Comparison of ENCODE assay signal across 33 cellular contexts in genomic region chrX:42089014-42089413, GRCh38.
"Had no signal": no experiment of that assay in that cellular context is flagged by ENCODE, and none has a peak within 500 bp of the region (broad histone marks: within the 10 kb centered on the region; RNA-seq: fewer than 3 reads in every experiment).

No MANE protein-coding gene starts in this region.

- H2AFZ ChIP-seq: hepatocyte had no signal

- H3K4me2 ChIP-seq: hepatocyte had no signal

- H3K9me3 Mint-ChIP-seq: activated CD4-positive, alpha-beta memory T cell treated with anti-CD3 and anti-CD28 coated beads, Interleukin-2, amount 10 ng/mL, durations not matched to agents 7 days and 5 days; activated CD4-positive, alpha-beta T cell treated with anti-CD3 and anti-CD28 coated beads, Interleukin-2, amount 10 ng/mL, durations not matched to agents 7 days and 5 days; activated naive CD4-positive, alpha-beta T cell treated with anti-CD3 and anti-CD28 coated beads, Interleukin-2, amount 10 ng/mL, durations not matched to agents 7 days and 5 days; activated naive CD4-positive, alpha-beta T cell treated with anti-CD3 and anti-CD28 coated beads, Interleukin-2, amount 50 U/mL, for 72 hours; activated T-cell treated with anti-CD3 and anti-CD28 coated beads, Interleukin-2, amount 50 U/mL, for 24 hours; activated T-cell treated with anti-CD3 and anti-CD28 coated beads, Interleukin-2, amount 50 U/mL, for 72 hours; brain; T-helper 2 cell treated with Interferon-gamma antibody and Interleukin-4, amounts not matched to agents 5 μg/mL and 100 μg/mL, for 36 hours had no signal

- H3K9me3 ChIP-seq: ascending aorta, breast epithelium, colonic mucosa, esophagus muscularis mucosa, gastroesophageal sphincter, heart right ventricle had no signal

- H3K79me2 ChIP-seq: hepatocyte had no signal

- ATAC-seq: activated naive CD4-positive, alpha-beta T cell treated with anti-CD3 and anti-CD28 coated beads, Interleukin-2, amount 50 U/mL, for 72 hours; activated T-cell treated with anti-CD3 and anti-CD28 coated beads, Interleukin-2, amount 50 U/mL, for 72 hours; gastroesophageal sphincter; heart right ventricle; T-helper 17 cell had no signal

- H3K36me3 Mint-ChIP-seq: activated naive CD4-positive, alpha-beta T cell treated with anti-CD3 and anti-CD28 coated beads, Interleukin-2, amount 10 ng/mL, durations not matched to agents 7 days and 5 days; activated naive CD4-positive, alpha-beta T cell treated with anti-CD3 and anti-CD28 coated beads, Interleukin-2, amount 50 U/mL, for 72 hours; brain had no signal

- H3K4me3 Mint-ChIP-seq: activated CD4-positive, alpha-beta memory T cell treated with anti-CD3 and anti-CD28 coated beads, Interleukin-2, amount 10 ng/mL, durations not matched to agents 7 days and 5 days; activated CD4-positive, alpha-beta T cell treated with anti-CD3 and anti-CD28 coated beads, Interleukin-2, amount 10 ng/mL, durations not matched to agents 7 days and 5 days; activated naive CD4-positive, alpha-beta T cell treated with anti-CD3 and anti-CD28 coated beads, Interleukin-2, amount 10 ng/mL, durations not matched to agents 7 days and 5 days; activated naive CD8-positive, alpha-beta T cell treated with anti-CD3 and anti-CD28 coated beads, Interleukin-2, amount 10 ng/mL, durations not matched to agents 7 days and 5 days; activated T-cell treated with anti-CD3 and anti-CD28 coated beads, Interleukin-2, amount 50 U/mL, for 24 hours; T-helper 17 cell; T-helper 2 cell treated with Interferon-gamma antibody and Interleukin-4, amounts not matched to agents 5 μg/mL and 100 μg/mL, for 36 hours had no signal

- H3K27ac Mint-ChIP-seq: activated CD4-positive, alpha-beta memory T cell treated with anti-CD3 and anti-CD28 coated beads, Interleukin-2, amount 10 ng/mL, durations not matched to agents 7 days and 5 days; activated CD4-positive, alpha-beta T cell treated with anti-CD3 and anti-CD28 coated beads, Interleukin-2, amount 10 ng/mL, durations not matched to agents 7 days and 5 days; activated naive CD4-positive, alpha-beta T cell treated with anti-CD3 and anti-CD28 coated beads, Interleukin-2, amount 10 ng/mL, durations not matched to agents 7 days and 5 days; activated naive CD4-positive, alpha-beta T cell treated with anti-CD3 and anti-CD28 coated beads, Interleukin-2, amount 50 U/mL, for 72 hours; activated naive CD8-positive, alpha-beta T cell treated with anti-CD3 and anti-CD28 coated beads, Interleukin-2, amount 10 ng/mL, durations not matched to agents 7 days and 5 days; activated T-cell treated with anti-CD3 and anti-CD28 coated beads, Interleukin-2, amount 50 U/mL, for 24 hours; T-helper 17 cell; T-helper 2 cell treated with Interferon-gamma antibody and Interleukin-4, amounts not matched to agents 5 μg/mL and 100 μg/mL, for 36 hours had no signal

- H3K27me3 ChIP-seq: cardiac muscle cell, colonic mucosa, esophagus muscularis mucosa, gastroesophageal sphincter, hepatocyte had no signal

- H3K4me1 ChIP-seq: ascending aorta, breast epithelium, colonic mucosa, esophagus muscularis mucosa, gastroesophageal sphincter had no signal

- H3K27ac ChIP-seq: ascending aorta, breast epithelium, cardiac muscle cell, colonic mucosa, esophagus muscularis mucosa, gastroesophageal sphincter, heart right ventricle, hepatocyte, WERI-Rb-1 had no signal

- H3K27me3 Mint-ChIP-seq: activated CD4-positive, alpha-beta memory T cell treated with anti-CD3 and anti-CD28 coated beads, Interleukin-2, amount 10 ng/mL, durations not matched to agents 7 days and 5 days; activated CD4-positive, alpha-beta T cell treated with anti-CD3 and anti-CD28 coated beads, Interleukin-2, amount 10 ng/mL, durations not matched to agents 7 days and 5 days; activated naive CD4-positive, alpha-beta T cell treated with anti-CD3 and anti-CD28 coated beads, Interleukin-2, amount 10 ng/mL, durations not matched to agents 7 days and 5 days; activated naive CD8-positive, alpha-beta T cell treated with anti-CD3 and anti-CD28 coated beads, Interleukin-2, amount 10 ng/mL, durations not matched to agents 7 days and 5 days; brain; T-helper 17 cell had no signal

- H3K36me3 ChIP-seq: ascending aorta, breast epithelium, cardiac muscle cell, colonic mucosa, esophagus muscularis mucosa, gastroesophageal sphincter, heart right ventricle, WERI-Rb-1 had no signal

- H3K4me3 ChIP-seq: ascending aorta, breast epithelium, cardiac muscle cell, colonic mucosa, esophagus muscularis mucosa, gastroesophageal sphincter, heart right ventricle, hepatocyte had no signal

- DNase-seq: activated CD4-positive, alpha-beta memory T cell treated with anti-CD3 and anti-CD28 coated beads, Interleukin-2, amount 10 ng/mL, durations not matched to agents 7 days and 5 days; activated CD4-positive, alpha-beta T cell treated with anti-CD3 and anti-CD28 coated beads for 1 hour; activated CD4-positive, alpha-beta T cell treated with anti-CD3 and anti-CD28 coated beads for 4 hours; activated CD4-positive, alpha-beta T cell treated with anti-CD3 and anti-CD28 coated beads, Interleukin-2, amount 10 ng/mL, durations not matched to agents 7 days and 5 days; activated CD4-positive, alpha-beta T cell treated with anti-CD3 and anti-CD28 coated beads, Interleukin-2, amount 50 U/mL, for 4 hours; activated CD4-positive, CD25-positive, alpha-beta regulatory T cell; activated CD8-positive, alpha-beta memory T cell treated with anti-CD3 and anti-CD28 coated beads, Interleukin-2, amount 50 U/mL, for 48 hours; activated gamma-delta T cell; activated naive CD4-positive, alpha-beta T cell; activated naive CD4-positive, alpha-beta T cell treated with anti-CD3 and anti-CD28 coated beads, Interleukin-2, amount 10 ng/mL, durations not matched to agents 7 days and 5 days; activated naive CD8-positive, alpha-beta T cell treated with anti-CD3 and anti-CD28 coated beads, Interleukin-2, amount 10 ng/mL, durations not matched to agents 7 days and 5 days; activated T-cell treated with anti-CD3 and anti-CD28 coated beads for 4 hours; activated T-cell treated with anti-CD3 and anti-CD28 coated beads, Interleukin-2, amount 50 U/mL, for 24 hours; activated T-cell treated with anti-CD3 and anti-CD28 coated beads, Interleukin-2, amount 50 U/mL, for 72 hours; central memory CD4-positive, alpha-beta T cell; cerebellar nuclear complex; colonic mucosa; effector CD8-positive, alpha-beta T cell; erythroblast; foreskin melanocyte; heart right ventricle; T-helper 17 cell; T1000; WERI-Rb-1 had no signal
